ENCODE assay signal across 7 cellular contexts in the genomic region with DNA sequence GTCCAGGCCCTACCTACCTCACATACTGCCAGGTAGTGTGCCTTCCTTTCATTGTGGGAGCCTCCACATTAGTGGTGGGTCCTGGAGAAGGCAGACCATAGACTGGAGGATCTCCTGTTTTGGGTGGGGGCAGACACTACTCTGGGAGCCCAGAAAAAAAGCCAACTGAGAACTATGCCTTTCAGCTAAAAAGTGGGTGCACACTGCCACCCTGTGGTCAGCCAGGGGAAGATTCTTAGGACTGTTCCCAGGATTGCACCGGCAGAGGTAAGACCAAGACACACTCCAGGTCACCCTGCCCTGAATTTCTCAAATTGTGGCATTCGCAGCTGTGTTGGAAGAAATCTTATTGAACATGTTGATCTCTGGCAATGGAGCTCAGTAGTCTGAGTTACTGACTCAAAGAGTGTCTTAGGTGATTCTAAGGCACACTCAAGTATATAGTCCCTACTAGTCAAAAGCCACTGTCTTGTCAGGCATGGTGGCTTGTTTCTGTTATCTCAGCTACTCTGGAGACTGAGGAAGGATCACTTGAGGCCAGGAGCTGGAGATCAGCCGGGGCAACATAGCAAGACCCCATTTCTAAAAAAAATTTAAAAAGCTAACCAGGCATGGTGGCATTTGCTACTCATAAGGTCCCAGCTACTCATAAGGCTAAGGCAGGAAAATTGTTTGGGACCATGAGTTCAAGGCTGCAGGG. TPM values are rescaled to one million over a fixed set of nuclear protein-coding genes. Genes with fewer than 3 reads are reported as not detected.
DNase-seq lines count a peak whose midpoint lies in the region; ATAC-seq and TF ChIP-seq lines count a peak whose summit lies in the region.

No MANE protein-coding gene starts in this region.

- H2AFZ ChIP-seq in osteoblast (ENCODE audit: low read length), result no peak overlapping the region

- ATAC-seq in foreskin keratinocyte, result peak; percentile 33

- H3K4me3 Mint-ChIP-seq in activated T-helper 2 cell treated with anti-CD3 and anti-CD28 coated beads, Interferon-gamma antibody, Interleukin-2, Interleukin-4, amounts not matched to agents 10 μg/mL and 5 μg/mL and 100 μg/mL, durations not matched to agents 14 hours and 24 hours and 36 hours (ENCODE audit: low read depth), result peak overlapping the region; percentile 24

- H3K27ac Mint-ChIP-seq in activated T-helper 2 cell treated with anti-CD3 and anti-CD28 coated beads, Interferon-gamma antibody, Interleukin-2, Interleukin-4, amounts not matched to agents 10 μg/mL and 5 μg/mL and 100 μg/mL, durations not matched to agents 14 hours and 24 hours and 36 hours, result no peak overlapping the region

- intact Hi-C loops in activated T-helper 2 cell treated with anti-CD3 and anti-CD28 coated beads, Interferon-gamma antibody, Interleukin-2, Interleukin-4, amounts not matched to agents 10 μg/mL and 5 μg/mL and 100 μg/mL, durations not matched to agents 14 hours and 24 hours and 36 hours (cut with micrococcal nuclease), result loop anchor here (1.0 kb wide), 1 partner anchor 22 kb away; the partner anchor contains the start of gene RPP25L

- H3K79me2 ChIP-seq in osteoblast (ENCODE audit: insufficient read depth, low read length), result peaks cover 23% of the 10 kb centered on the region

- DNase-seq in GM10266 (ENCODE audit: extremely low spot score) (peak; percentile 85), RKO (ENCODE audit: low spot score) (peak; percentile 80), foreskin keratinocyte (peak in 1 of 2 donors; percentile 53), osteoblast (ENCODE audit: insufficient read length, low spot score, missing footprints) (peak; percentile 96), ureter (ENCODE audit: low spot score) (peak; percentile 69)
- DNase-seq in Jurkat, Clone E6-1 (ENCODE audit: low read depth, low spot score), result peak; percentile 73
- peak; percentile 62 for DNase-seq in activated T-helper 2 cell treated with anti-CD3 and anti-CD28 coated beads, Interferon-gamma antibody, Interleukin-2, Interleukin-4, amounts not matched to agents 10 μg/mL and 5 μg/mL and 100 μg/mL, durations not matched to agents 14 hours and 24 hours and 36 hours (ENCODE audit: low spot score)

- no peak overlapping the region for H3K27ac ChIP-seq in foreskin keratinocyte
- H3K27ac ChIP-seq in osteoblast (ENCODE audit: low read depth, low read length), result no peak overlapping the region

- H3K27me3 Mint-ChIP-seq in activated T-helper 2 cell treated with anti-CD3 and anti-CD28 coated beads, Interferon-gamma antibody, Interleukin-2, Interleukin-4, amounts not matched to agents 10 μg/mL and 5 μg/mL and 100 μg/mL, durations not matched to agents 14 hours and 24 hours and 36 hours (ENCODE audit: low read depth), result peaks cover 23% of the 10 kb centered on the region

- no peaks in the 10 kb centered on the region for H3K4me1 ChIP-seq in foreskin keratinocyte
- H3K4me1 ChIP-seq in osteoblast (ENCODE audit: insufficient read depth, low read length), result peaks cover 21% of the 10 kb centered on the region

- peaks cover 8% of the 10 kb centered on the region for H3K36me3 ChIP-seq in osteoblast (ENCODE audit: insufficient read depth, low read length)

- no peak overlapping the region for H3K4me3 ChIP-seq in Jurkat, Clone E6-1 (ENCODE audit: low read length)
- no peak overlapping the region for H3K4me3 ChIP-seq in osteoblast (ENCODE audit: insufficient read depth, low read length)

- TF ChIP-seq CTCF in GM10266 (IDR thresholded peaks at IDR 0.05; ENCODE audit: control insufficient read depth, insufficient read depth, low read depth, missing control alignments), result peak; percentile 93
- TF ChIP-seq CTCF in foreskin keratinocyte (conservative IDR thresholded peaks at IDR 0.05), result peak; percentile 85
- TF ChIP-seq CTCF in osteoblast (IDR thresholded peaks at IDR 0.05; ENCODE audit: extremely low read depth, low read depth, low read length), result peak; percentile 85

- peaks cover 19% of the 10 kb centered on the region for H4K20me1 ChIP-seq in osteoblast (ENCODE audit: insufficient read depth, low read length)

- no peaks in the 10 kb centered on the region for H3K9me3 ChIP-seq in osteoblast (ENCODE audit: low read depth, low read length)

- H3K9me3 Mint-ChIP-seq in activated T-helper 2 cell treated with anti-CD3 and anti-CD28 coated beads, Interferon-gamma antibody, Interleukin-2, Interleukin-4, amounts not matched to agents 10 μg/mL and 5 μg/mL and 100 μg/mL, durations not matched to agents 14 hours and 24 hours and 36 hours, result no peaks in the 10 kb centered on the region

- H3K27me3 ChIP-seq in foreskin keratinocyte (peaks cover 20% of the 10 kb centered on the region), osteoblast (ENCODE audit: insufficient read depth, low read length) (peaks cover 23% of the 10 kb centered on the region)

- peaks cover 41% of the 10 kb centered on the region for H3K36me3 Mint-ChIP-seq in activated T-helper 2 cell treated with anti-CD3 and anti-CD28 coated beads, Interferon-gamma antibody, Interleukin-2, Interleukin-4, amounts not matched to agents 10 μg/mL and 5 μg/mL and 100 μg/mL, durations not matched to agents 14 hours and 24 hours and 36 hours (ENCODE audit: low read depth)

- peaks cover 32% of the 10 kb centered on the region for H3K4me1 Mint-ChIP-seq in activated T-helper 2 cell treated with anti-CD3 and anti-CD28 coated beads, Interferon-gamma antibody, Interleukin-2, Interleukin-4, amounts not matched to agents 10 μg/mL and 5 μg/mL and 100 μg/mL, durations not matched to agents 14 hours and 24 hours and 36 hours (ENCODE audit: low read depth)

- no peak overlapping the region for H3K4me2 ChIP-seq in osteoblast (ENCODE audit: insufficient read depth, low read length)

RNA-seq across cellular contexts. Expression of gene SIGMAR1, which starts 3.6 kb away (rescaled TPM):
- 183 TPM for polyA plus RNA-seq in Jurkat, Clone E6-1 (2012; ENCODE audit: insufficient read depth, insufficient read length)
- total RNA-seq in activated T-helper 2 cell treated with anti-CD3 and anti-CD28 coated beads, Interferon-gamma antibody, Interleukin-2, Interleukin-4, amounts not matched to agents 10 μg/mL and 5 μg/mL and 100 μg/mL, durations not matched to agents 14 hours and 24 hours and 36 hours, result 105 and 109 TPM in 2 replicates
- 134 and 155 TPM in 2 replicates for total RNA-seq in foreskin keratinocyte
- 175 and 195 TPM in 2 replicates for polyA plus RNA-seq in foreskin keratinocyte
- 72.7 and 73.4 TPM in 2 replicates for total RNA-seq in osteoblast
- total RNA-seq in ureter, result 56.8 TPM

RNA-seq across cellular contexts. Expression of gene ARID3C, which starts 5.1 kb away (rescaled TPM):
- not detected for polyA plus RNA-seq in Jurkat, Clone E6-1 (2012; ENCODE audit: insufficient read depth, insufficient read length)
- 0.14 and 0.21 TPM in 2 replicates for total RNA-seq in activated T-helper 2 cell treated with anti-CD3 and anti-CD28 coated beads, Interferon-gamma antibody, Interleukin-2, Interleukin-4, amounts not matched to agents 10 μg/mL and 5 μg/mL and 100 μg/mL, durations not matched to agents 14 hours and 24 hours and 36 hours
- total RNA-seq in foreskin keratinocyte (0.07 and 0.17 TPM in 2 replicates), osteoblast (under 0.01 TPM in 1 of 2 replicates, not detected in the other), ureter (not detected)
- polyA plus RNA-seq in foreskin keratinocyte, result 0.07 and 0.13 TPM in 2 replicates

RNA-seq across cellular contexts. Expression of gene GALT, which starts 12.5 kb away (rescaled TPM):
- 41.6 TPM for polyA plus RNA-seq in Jurkat, Clone E6-1 (2012; ENCODE audit: insufficient read depth, insufficient read length)
- total RNA-seq in activated T-helper 2 cell treated with anti-CD3 and anti-CD28 coated beads, Interferon-gamma antibody, Interleukin-2, Interleukin-4, amounts not matched to agents 10 μg/mL and 5 μg/mL and 100 μg/mL, durations not matched to agents 14 hours and 24 hours and 36 hours, result 74.3 and 78.4 TPM in 2 replicates
- total RNA-seq in foreskin keratinocyte (30.5 and 42.4 TPM in 2 replicates), osteoblast (32.6 and 38.9 TPM in 2 replicates), ureter (52.7 TPM)
- 48.7 and 57.0 TPM in 2 replicates for polyA plus RNA-seq in foreskin keratinocyte

RNA-seq across cellular contexts. Expression of gene DCTN3, which starts 13.7 kb away (rescaled TPM):
- polyA plus RNA-seq in Jurkat, Clone E6-1 (2012; ENCODE audit: insufficient read depth, insufficient read length), result 143 TPM
- 57.8 and 65.5 TPM in 2 replicates for total RNA-seq in activated T-helper 2 cell treated with anti-CD3 and anti-CD28 coated beads, Interferon-gamma antibody, Interleukin-2, Interleukin-4, amounts not matched to agents 10 μg/mL and 5 μg/mL and 100 μg/mL, durations not matched to agents 14 hours and 24 hours and 36 hours
- 72.4 and 80.9 TPM in 2 replicates for total RNA-seq in foreskin keratinocyte
- 133 and 137 TPM in 2 replicates for polyA plus RNA-seq in foreskin keratinocyte
- 84.0 and 90.5 TPM in 2 replicates for total RNA-seq in osteoblast
- 86.8 TPM for total RNA-seq in ureter

RNA-seq across cellular contexts. Expression of gene IL11RA, which starts 18.0 kb away (rescaled TPM):
- 21.0 TPM for polyA plus RNA-seq in Jurkat, Clone E6-1 (2012; ENCODE audit: insufficient read depth, insufficient read length)
- total RNA-seq in activated T-helper 2 cell treated with anti-CD3 and anti-CD28 coated beads, Interferon-gamma antibody, Interleukin-2, Interleukin-4, amounts not matched to agents 10 μg/mL and 5 μg/mL and 100 μg/mL, durations not matched to agents 14 hours and 24 hours and 36 hours, result 27.4 and 33.8 TPM in 2 replicates
- total RNA-seq in foreskin keratinocyte (3.0 and 3.6 TPM in 2 replicates), osteoblast (34.4 and 38.0 TPM in 2 replicates), ureter (19.4 TPM)
- 2.8 and 3.2 TPM in 2 replicates for polyA plus RNA-seq in foreskin keratinocyte
